ENCODE assay signal across 37 cellular contexts in genomic region chrX:105715746-105716145, GRCh38.
"Had no signal": no experiment of that assay in that cellular context is flagged by ENCODE, and none has a peak within 500 bp of the region (broad histone marks: within the 10 kb centered on the region; RNA-seq: fewer than 3 reads in every experiment).

No MANE protein-coding gene starts in this region.

- FAIRE-seq: TTC549 had no signal

- H3K27me3 ChIP-seq: body of pancreas, brain microvascular endothelial cell, cardiac muscle cell had no signal

- ATAC-seq: activated CD8-positive, alpha-beta T cell treated with anti-CD3 and anti-CD28 coated beads for 36 hours; activated naive CD4-positive, alpha-beta T cell treated with anti-CD3 and anti-CD28 coated beads, Interleukin-2, amount 50 U/mL, for 72 hours; activated T-cell treated with anti-CD3 and anti-CD28 coated beads, Interleukin-2, amount 50 U/mL, for 4 hours; activated T-cell treated with anti-CD3 and anti-CD28 coated beads, Interleukin-2, amount 50 U/mL, for 72 hours; activated T-helper 17 cell treated with anti-CD3 and anti-CD28 coated beads, Interleukin-2, amount 50 U/mL, for 72 hours; body of pancreas; T-cell; T-helper 17 cell had no signal

- DNase-seq: activated B cell treated with CpG ODN at 0.5 μM for 24 hours; activated CD4-positive, alpha-beta memory T cell treated with anti-CD3 and anti-CD28 coated beads for 36 hours; activated CD4-positive, alpha-beta T cell treated with anti-CD3 and anti-CD28 coated beads for 4 hours; activated CD4-positive, alpha-beta T cell treated with anti-CD3 and anti-CD28 coated beads, Interleukin-2, amount 10 ng/mL, durations not matched to agents 24 days and 14 days; activated CD4-positive, alpha-beta T cell treated with anti-CD3 and anti-CD28 coated beads, Interleukin-2, amount 50 U/mL, for 1 hour; activated CD4-positive, alpha-beta T cell treated with anti-CD3 and anti-CD28 coated beads, Interleukin-2, amount 50 U/mL, for 4 hours; activated CD4-positive, CD25-positive, alpha-beta regulatory T cell treated with anti-CD3 and anti-CD28 coated beads, Interleukin-2, amount 50 U/mL, for 72 hours; activated CD8-positive, alpha-beta memory T cell treated with anti-CD3 and anti-CD28 coated beads, Interleukin-2, amount 50 U/mL, for 4 hours; activated CD8-positive, alpha-beta T cell treated with anti-CD3 and anti-CD28 coated beads for 36 hours; activated effector memory CD4-positive, alpha-beta T cell treated with anti-CD3 and anti-CD28 coated beads, Interleukin-2, amount 50 U/mL, for 16 hours; activated gamma-delta T cell treated with Interleukin-2 at 50 U/mL for 16 hours; activated naive CD4-positive, alpha-beta T cell; activated naive CD4-positive, alpha-beta T cell treated with anti-CD3 and anti-CD28 coated beads for 36 hours; activated naive CD4-positive, alpha-beta T cell treated with anti-CD3 and anti-CD28 coated beads, Interleukin-2, amount 50 U/mL, for 16 hours; activated naive CD8-positive, alpha-beta T cell treated with anti-CD3 and anti-CD28 coated beads for 36 hours; activated T-cell treated with anti-CD3 and anti-CD28 coated beads for 4 hours; activated T-cell treated with anti-CD3 and anti-CD28 coated beads, Interleukin-2, amount 50 U/mL, for 1 hour; activated T-cell treated with anti-CD3 and anti-CD28 coated beads, Interleukin-2, amount 50 U/mL, for 4 hours; activated T-cell treated with anti-CD3 and anti-CD28 coated beads, Interleukin-2, amount 50 U/mL, for 72 hours; adrenal gland; amniotic stem cell; aorta; body of pancreas; brain microvascular endothelial cell; caudate nucleus; cerebellar nuclear complex; T-cell; T-helper 17 cell; T-helper 9 cell had no signal

- H3K27ac ChIP-seq: adrenal gland, body of pancreas, brain microvascular endothelial cell, breast epithelium, cardiac muscle cell, VCaP had no signal

- H3K36me3 Mint-ChIP-seq: activated CD4-positive, alpha-beta memory T cell treated with anti-CD3 and anti-CD28 coated beads for 36 hours; activated naive CD4-positive, alpha-beta T cell treated with anti-CD3 and anti-CD28 coated beads, Interleukin-2, amount 50 U/mL, for 72 hours; activated naive CD8-positive, alpha-beta T cell treated with anti-CD3 and anti-CD28 coated beads for 36 hours; T-cell had no signal

- H3K9me3 Mint-ChIP-seq: activated B cell treated with CpG ODN at 0.5 μM for 24 hours; activated CD8-positive, alpha-beta T cell treated with anti-CD3 and anti-CD28 coated beads for 36 hours; activated naive CD4-positive, alpha-beta T cell treated with anti-CD3 and anti-CD28 coated beads for 36 hours; activated naive CD8-positive, alpha-beta T cell treated with anti-CD3 and anti-CD28 coated beads for 36 hours; activated T-cell treated with anti-CD3 and anti-CD28 coated beads, Interleukin-2, amount 50 U/mL, for 72 hours; activated T-helper 1 cell treated with anti-CD3 and anti-CD28 coated beads, Interleukin-12 subunit alpha, Interleukin-12 subunit beta, Interleukin-2, Interleukin-4 antibody, amounts not matched to agents 30 ng/mL and 10 ng/mL and 1 ng/mL, durations not matched to agents 14 hours and 24 hours and 36 hours; activated T-helper 17 cell treated with anti-CD3 and anti-CD28 coated beads, Interleukin-2, amount 50 U/mL, for 72 hours; T-cell had no signal

- H3K9me3 ChIP-seq: adrenal gland, body of pancreas, breast epithelium had no signal

- H3K4me1 Mint-ChIP-seq: activated B cell treated with CpG ODN at 0.5 μM for 24 hours; activated CD4-positive, alpha-beta T cell treated with anti-CD3 and anti-CD28 coated beads, Interleukin-2, amount 10 ng/mL, durations not matched to agents 24 days and 14 days; activated naive CD8-positive, alpha-beta T cell treated with anti-CD3 and anti-CD28 coated beads for 36 hours; activated T-helper 17 cell treated with anti-CD3 and anti-CD28 coated beads, Interleukin-2, amount 50 U/mL, for 72 hours; central memory CD8-positive, alpha-beta T cell; T-cell; T-helper 17 cell had no signal

- H3K27me3 Mint-ChIP-seq: activated B cell treated with CpG ODN at 0.5 μM for 24 hours; activated CD4-positive, alpha-beta memory T cell treated with anti-CD3 and anti-CD28 coated beads for 36 hours; activated CD4-positive, alpha-beta T cell treated with anti-CD3 and anti-CD28 coated beads, Interleukin-2, amount 10 ng/mL, durations not matched to agents 24 days and 14 days; activated CD8-positive, alpha-beta T cell treated with anti-CD3 and anti-CD28 coated beads for 36 hours; activated naive CD8-positive, alpha-beta T cell treated with anti-CD3 and anti-CD28 coated beads for 36 hours; activated T-helper 17 cell treated with anti-CD3 and anti-CD28 coated beads, Interleukin-2, amount 50 U/mL, for 72 hours; central memory CD8-positive, alpha-beta T cell; T-cell; T-helper 17 cell had no signal

- H3K27ac Mint-ChIP-seq: activated B cell treated with CpG ODN at 0.5 μM for 24 hours; activated CD4-positive, alpha-beta memory T cell treated with anti-CD3 and anti-CD28 coated beads for 36 hours; activated CD4-positive, alpha-beta T cell treated with anti-CD3 and anti-CD28 coated beads, Interleukin-2, amount 10 ng/mL, durations not matched to agents 24 days and 14 days; activated CD8-positive, alpha-beta T cell treated with anti-CD3 and anti-CD28 coated beads for 36 hours; activated naive CD4-positive, alpha-beta T cell treated with anti-CD3 and anti-CD28 coated beads for 36 hours; activated naive CD4-positive, alpha-beta T cell treated with anti-CD3 and anti-CD28 coated beads, Interleukin-2, amount 50 U/mL, for 72 hours; activated naive CD8-positive, alpha-beta T cell treated with anti-CD3 and anti-CD28 coated beads for 36 hours; activated T-cell treated with anti-CD3 and anti-CD28 coated beads, Interleukin-2, amount 50 U/mL, for 72 hours; activated T-helper 1 cell treated with anti-CD3 and anti-CD28 coated beads, Interleukin-12 subunit alpha, Interleukin-12 subunit beta, Interleukin-2, Interleukin-4 antibody, amounts not matched to agents 30 ng/mL and 10 ng/mL and 1 ng/mL, durations not matched to agents 14 hours and 24 hours and 36 hours; activated T-helper 17 cell treated with anti-CD3 and anti-CD28 coated beads, Interleukin-2, amount 50 U/mL, for 72 hours; T-cell; T-helper 17 cell had no signal

- H3K4me1 ChIP-seq: adrenal gland, body of pancreas, breast epithelium had no signal

- H3K4me3 Mint-ChIP-seq: activated B cell treated with CpG ODN at 0.5 μM for 24 hours; activated CD4-positive, alpha-beta memory T cell treated with anti-CD3 and anti-CD28 coated beads for 36 hours; activated CD4-positive, alpha-beta T cell treated with anti-CD3 and anti-CD28 coated beads, Interleukin-2, amount 10 ng/mL, durations not matched to agents 24 days and 14 days; activated CD8-positive, alpha-beta T cell treated with anti-CD3 and anti-CD28 coated beads for 36 hours; activated naive CD4-positive, alpha-beta T cell treated with anti-CD3 and anti-CD28 coated beads for 36 hours; activated naive CD8-positive, alpha-beta T cell treated with anti-CD3 and anti-CD28 coated beads for 36 hours; activated T-cell treated with anti-CD3 and anti-CD28 coated beads, Interleukin-2, amount 50 U/mL, for 4 hours; activated T-cell treated with anti-CD3 and anti-CD28 coated beads, Interleukin-2, amount 50 U/mL, for 72 hours; activated T-helper 1 cell treated with anti-CD3 and anti-CD28 coated beads, Interleukin-12 subunit alpha, Interleukin-12 subunit beta, Interleukin-2, Interleukin-4 antibody, amounts not matched to agents 30 ng/mL and 10 ng/mL and 1 ng/mL, durations not matched to agents 14 hours and 24 hours and 36 hours; activated T-helper 17 cell treated with anti-CD3 and anti-CD28 coated beads, Interleukin-2, amount 50 U/mL, for 72 hours; central memory CD8-positive, alpha-beta T cell; T-cell; T-helper 17 cell had no signal

- H3K36me3 ChIP-seq: adrenal gland, brain microvascular endothelial cell, breast epithelium, cardiac muscle cell had no signal

- H3K4me3 ChIP-seq: adrenal gland, body of pancreas, breast epithelium, cardiac muscle cell had no signal
